ENCODE assay signal across 14 cellular contexts in the genomic region with DNA sequence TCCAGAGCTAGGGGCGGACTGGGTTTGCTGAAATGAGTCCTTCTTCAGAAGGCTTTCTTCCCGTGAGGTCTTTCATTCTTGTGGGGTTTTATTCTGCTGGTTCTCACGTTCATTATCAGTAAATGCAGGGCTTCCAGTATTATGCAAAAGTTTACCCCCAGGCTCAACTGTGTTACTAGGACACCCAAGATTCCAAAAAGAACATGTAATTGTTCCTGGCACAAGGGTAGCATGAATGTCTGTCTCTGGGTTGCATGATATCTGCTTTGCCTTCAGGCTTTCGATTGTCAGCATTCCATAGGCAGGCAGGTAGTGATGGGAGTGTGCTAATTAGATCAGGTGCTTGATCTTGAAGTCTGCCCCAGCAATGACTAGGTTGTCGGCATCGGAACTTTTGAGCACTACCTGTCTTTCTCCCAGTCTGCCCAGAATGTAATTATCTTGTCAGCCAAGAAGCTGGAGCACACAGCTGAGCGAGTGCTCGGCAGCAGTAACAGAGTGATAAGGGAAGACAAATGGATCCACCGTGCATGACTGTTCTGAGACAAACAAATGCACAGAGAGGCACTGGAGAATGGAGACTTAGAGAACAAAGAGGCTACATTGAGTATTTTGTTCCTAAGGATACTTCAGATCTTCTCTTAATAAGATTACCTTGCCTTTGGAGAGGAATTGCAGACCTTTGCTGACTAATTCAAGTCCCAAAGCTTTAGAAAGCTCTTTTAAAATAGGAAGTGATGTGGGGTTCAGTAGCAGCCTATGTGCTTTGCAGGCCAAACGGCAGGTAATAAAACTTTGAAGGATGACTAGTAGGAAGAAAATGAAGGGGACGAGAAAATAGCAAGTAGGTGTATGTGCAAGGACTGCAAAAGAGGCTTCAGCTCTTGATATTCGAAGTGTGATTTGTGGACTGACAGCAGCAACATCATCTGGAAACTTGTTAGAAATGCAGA. TPM values are rescaled to one million over a fixed set of nuclear protein-coding genes. Genes with fewer than 3 reads are reported as not detected.
DNase-seq lines count a peak whose midpoint lies in the region; ATAC-seq and TF ChIP-seq lines count a peak whose summit lies in the region.
"Had no signal": no experiment of that assay in that cellular context is flagged by ENCODE, and none has a peak within 500 bp of the region (broad histone marks: within the 10 kb centered on the region; RNA-seq: fewer than 3 reads in every experiment).

No MANE protein-coding gene starts in this region.

- no peaks in the 10 kb centered on the region for H3K36me3 Mint-ChIP-seq in natural killer cell
- H3K36me3 Mint-ChIP-seq: memory B cell had no signal

- peak; percentile 40 for ATAC-seq in upper lobe of right lung
- ATAC-seq in HG02885 (IDR thresholded peaks at IDR 0.05; ENCODE audit: poor library complexity, unreplicated experiment) = no peak
- ATAC-seq in natural killer cell = no peak
- ATAC-seq: activated CD8-positive, alpha-beta T cell treated with anti-CD3 and anti-CD28 coated beads, Interleukin-2, amount 10 ng/mL, durations not matched to agents 7 days and 5 days had no signal

- peak; percentile 62 to 66 for DNase-seq in NCI-H526 (lab: John Stamatoyannopoulos, UW)
- no peak for DNase-seq in coronary artery (ENCODE audit: low spot score)
- DNase-seq in kidney tubule cell (ENCODE audit: low spot score) = peak; percentile 26
- no peak for DNase-seq in upper lobe of right lung
- no peak for DNase-seq in effector memory CD4-positive, alpha-beta T cell
- no peak for DNase-seq in natural killer cell
- DNase-seq: activated CD8-positive, alpha-beta T cell treated with anti-CD3 and anti-CD28 coated beads, Interleukin-2, amount 10 ng/mL, durations not matched to agents 7 days and 5 days; amniotic stem cell; DND-41; stimulated activated naive CD4-positive, alpha-beta T cell had no signal

- H3K27ac ChIP-seq in coronary artery (no peak overlapping the region), upper lobe of right lung (no peak overlapping the region)
- H3K27ac ChIP-seq in effector memory CD4-positive, alpha-beta T cell (ENCODE audit: insufficient read depth, low read length, poor library complexity, severe bottlenecking) = no peak overlapping the region
- H3K27ac ChIP-seq: esophagus muscularis mucosa had no signal

- no peak overlapping the region for H3K27ac Mint-ChIP-seq in natural killer cell
- H3K27ac Mint-ChIP-seq: activated CD8-positive, alpha-beta T cell treated with anti-CD3 and anti-CD28 coated beads, Interleukin-2, amount 10 ng/mL, durations not matched to agents 7 days and 5 days; memory B cell; T-helper 1 cell treated with Interleukin-12 subunit alpha and Interleukin-12 subunit beta and Interleukin-4 antibody, amounts not matched to agents 30 μg/mL and 1 μg/mL, for 36 hours had no signal

- TF ChIP-seq CTCF in coronary artery (IDR thresholded peaks at IDR 0.05) (no peak), upper lobe of right lung (IDR thresholded peaks at IDR 0.05) (no peak), natural killer cell (IDR thresholded peaks at IDR 0.05) (no peak)

- H3K4me3 ChIP-seq in coronary artery (peak overlapping the region; percentile 20), upper lobe of right lung (no peak overlapping the region)
- H3K4me3 ChIP-seq in effector memory CD4-positive, alpha-beta T cell (ENCODE audit: insufficient read depth, low read depth, low read length, poor library complexity, severe bottlenecking) = no peak overlapping the region
- H3K4me3 ChIP-seq: esophagus muscularis mucosa had no signal

- H3K27me3 Mint-ChIP-seq in natural killer cell (ENCODE audit: low read depth in 2 of 2) = peaks cover 0 to 4% of the 10 kb centered on the region in 2 donors

- no peaks in the 10 kb centered on the region for H3K9me3 Mint-ChIP-seq in natural killer cell
- H3K9me3 Mint-ChIP-seq: T-helper 1 cell treated with Interleukin-12 subunit alpha and Interleukin-12 subunit beta and Interleukin-4 antibody, amounts not matched to agents 30 μg/mL and 1 μg/mL, for 36 hours had no signal

- H3K9me3 ChIP-seq in upper lobe of right lung = no peaks in the 10 kb centered on the region
- H3K9me3 ChIP-seq in effector memory CD4-positive, alpha-beta T cell (ENCODE audit: control insufficient read depth, low read length) = no peaks in the 10 kb centered on the region
- H3K9me3 ChIP-seq: esophagus muscularis mucosa had no signal

- H3K27me3 ChIP-seq in upper lobe of right lung = no peaks in the 10 kb centered on the region
- H3K27me3 ChIP-seq in effector memory CD4-positive, alpha-beta T cell (replicated peaks; ENCODE audit: control insufficient read depth, insufficient read depth, low read length, poor library complexity, severe bottlenecking) = no peaks in the 10 kb centered on the region
- H3K27me3 ChIP-seq: esophagus muscularis mucosa had no signal

- H3K4me1 Mint-ChIP-seq in natural killer cell = no peaks in the 10 kb centered on the region
- H3K4me1 Mint-ChIP-seq: memory B cell had no signal

- no peak overlapping the region for H3K4me3 Mint-ChIP-seq in natural killer cell
- H3K4me3 Mint-ChIP-seq: activated CD8-positive, alpha-beta T cell treated with anti-CD3 and anti-CD28 coated beads, Interleukin-2, amount 10 ng/mL, durations not matched to agents 7 days and 5 days; memory B cell; T-helper 1 cell treated with Interleukin-12 subunit alpha and Interleukin-12 subunit beta and Interleukin-4 antibody, amounts not matched to agents 30 μg/mL and 1 μg/mL, for 36 hours had no signal

- H3K36me3 ChIP-seq in upper lobe of right lung = no peaks in the 10 kb centered on the region
- H3K36me3 ChIP-seq in effector memory CD4-positive, alpha-beta T cell (ENCODE audit: control insufficient read depth, insufficient read depth, low read length) = no peaks in the 10 kb centered on the region
- H3K36me3 ChIP-seq: esophagus muscularis mucosa had no signal

- intact Hi-C loops in upper lobe of right lung (cut with DNase I) = no loop called here
- intact Hi-C loops in natural killer cell (cut with micrococcal nuclease) = no loop called here

- peaks cover 6% of the 10 kb centered on the region for H3K4me1 ChIP-seq in upper lobe of right lung
- no peaks in the 10 kb centered on the region for H3K4me1 ChIP-seq in effector memory CD4-positive, alpha-beta T cell (ENCODE audit: control insufficient read depth, insufficient read depth, low read length, poor library complexity, severe bottlenecking)

RNA-seq across cellular contexts. Expression of gene ITGB6, which starts 41.9 kb away (rescaled TPM):
- 109 TPM for total RNA-seq in upper lobe of right lung
- not detected for total RNA-seq in natural killer cell
- total RNA-seq: activated CD8-positive, alpha-beta T cell treated with anti-CD3 and anti-CD28 coated beads, Interleukin-2, amount 10 ng/mL, durations not matched to agents 7 days and 5 days had no signal

Comparison
In these comparisons a context has a peak if more than half of its experiments do, and no peak if none do; other contexts are left out.
1. DNase-seq: peak in NCI-H526 (2 of 2) and kidney tubule cell (single experiment); none in coronary artery (single experiment), upper lobe of right lung (single experiment), effector memory CD4-positive, alpha-beta T cell (0 of 3) and natural killer cell (single experiment).
2. RNA of gene ITGB6, which starts 41.9 kb away (total RNA-seq): 109 TPM in upper lobe of right lung (single experiment); not detected in natural killer cell; every median in the first group is over 100 times any median in the second.